Comparison of ENCODE assay signal across 8 cellular contexts in genomic region chr3:47824541-47825473, GRCh38. TPM values are rescaled to one million over a fixed set of nuclear protein-coding genes. Genes with fewer than 3 reads are reported as not detected.
DNase-seq lines count a peak whose midpoint lies in the region; ATAC-seq and TF ChIP-seq lines count a peak whose summit lies in the region.

No MANE protein-coding gene starts in this region.

- peak; percentile 35 for TF ChIP-seq CTCF in AG10803 (conservative IDR thresholded peaks at IDR 0.05; ENCODE audit: low read length)
- TF ChIP-seq CTCF in coronary artery (IDR thresholded peaks at IDR 0.05): peak; percentile 78
- peak; percentile 82 to 87 for TF ChIP-seq CTCF in left lung (IDR thresholded peaks at IDR 0.05)

- peaks cover 0 to 46% of the 10 kb centered on the region in 2 donors for H3K36me3 ChIP-seq in left lung

- ATAC-seq in GM18907 (IDR thresholded peaks at IDR 0.05; ENCODE audit: unreplicated experiment) (peak; percentile 92), HG03139 (IDR thresholded peaks at IDR 0.05; ENCODE audit: unreplicated experiment) (peak; percentile 92), left lung (peak; percentile 100)

- H3K9me3 ChIP-seq in left lung: no peaks in the 10 kb centered on the region

- H3K27me3 ChIP-seq in left lung: no peaks in the 10 kb centered on the region

- H3K4me3 ChIP-seq in AG10803 (ENCODE audit: low read length) (peak overlapping the region; percentile 94), coronary artery (peak overlapping the region; percentile 93), left lung (peak overlapping the region; percentile 80 to 91)

- intact Hi-C loops in left lung (cut with DNase I): no loop called here

- peaks cover 11 to 24% of the 10 kb centered on the region in 2 donors for H3K4me1 ChIP-seq in left lung

- DNase-seq in AG10803 (ENCODE audit: low read depth) (peak; percentile 83), NCI-H345 treated with DMSO at 0.1 percent for 48 hours (lab: John Stamatoyannopoulos, UW; ENCODE audit: unreplicated experiment) (peak; percentile 50), coronary artery (ENCODE audit: low spot score) (peak; percentile 79), left lung (peak; percentile 78 to 96)
- peak; percentile 68 to 73 for DNase-seq in activated CD4-positive, alpha-beta T cell treated with anti-CD3 and anti-CD28 coated beads for 4 hours
- DNase-seq in stimulated activated CD4-positive, alpha-beta T cell treated with anti-CD3 and anti-CD28 coated beads, Interleukin-2, amount 100 ng/mL, for 48 hours: peak; percentile 66 to 77

- H3K27ac ChIP-seq in coronary artery (peak overlapping the region; percentile 61 to 83), left lung (peak overlapping the region; percentile 50 to 80)

RNA-seq across cellular contexts. Expression of gene DHX30, which starts 21.9 kb away (rescaled TPM):
- total RNA-seq in left lung: 10 to 100 TPM; 52.0 to 59.8 TPM

RNA-seq across cellular contexts. Expression of gene SMARCC1, which starts 43.1 kb away (rescaled TPM):
- 10 to 100 TPM; 58.5 to 66.2 TPM for total RNA-seq in left lung

Comparison
In these comparisons a context has a peak if more than half of its experiments do, and no peak if none do; other contexts are left out.
1. Peak in every context shown above with its lines: DNase-seq, ATAC-seq, H3K4me3 ChIP-seq and H3K27ac ChIP-seq.